ENCODE assay signal across 10 cellular contexts in the genomic region with DNA sequence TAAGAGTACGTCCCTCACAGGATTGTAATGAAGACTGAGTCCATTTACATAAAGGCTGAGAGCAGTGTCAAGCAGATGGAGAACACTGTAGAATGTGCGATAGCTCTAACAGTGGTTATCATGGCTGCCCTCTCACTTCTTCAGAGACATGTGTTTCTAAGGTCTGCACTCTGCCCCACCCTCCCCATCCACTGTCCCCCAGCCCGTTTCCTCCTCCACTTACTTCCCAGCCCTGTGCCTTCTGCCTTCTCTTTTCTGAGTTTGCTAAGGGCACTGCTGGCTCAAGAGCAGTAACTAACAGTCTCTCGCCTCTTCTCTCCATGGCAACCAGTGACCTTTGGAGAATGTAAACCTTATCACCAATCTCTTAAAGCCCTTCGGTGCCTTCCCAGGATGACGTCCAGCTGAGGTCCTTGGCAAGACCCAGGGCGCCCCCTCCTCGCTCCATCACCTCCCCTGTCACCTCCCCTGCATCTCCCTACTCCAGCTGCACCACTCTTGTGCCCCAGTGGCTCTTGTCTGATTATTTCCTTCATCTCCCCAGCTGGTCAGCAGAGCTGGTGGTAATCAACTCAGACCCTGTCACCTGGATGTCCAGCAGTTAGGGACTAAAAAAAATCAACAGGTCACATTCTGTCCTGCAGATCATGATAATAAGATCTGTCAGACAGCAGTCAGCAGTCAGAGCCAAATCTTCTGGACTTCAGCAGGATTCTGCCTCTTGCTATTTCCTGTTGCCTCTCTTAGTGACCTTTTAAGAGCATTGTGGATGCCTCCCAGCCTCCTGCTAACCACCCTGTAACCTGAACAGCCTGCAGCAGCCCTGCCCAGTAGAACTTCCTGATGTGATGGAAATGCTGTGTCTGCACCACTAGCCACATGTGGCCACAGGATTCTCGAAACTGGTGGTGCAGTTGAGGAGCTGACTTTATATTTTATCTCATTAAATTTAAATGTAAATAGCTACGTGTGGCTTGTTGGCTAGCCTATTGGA. TPM values are rescaled to one million over a fixed set of nuclear protein-coding genes. Genes with fewer than 3 reads are reported as not detected.
DNase-seq lines count a peak whose midpoint lies in the region; ATAC-seq and TF ChIP-seq lines count a peak whose summit lies in the region.
"Had no signal": no experiment of that assay in that cellular context is flagged by ENCODE, and none has a peak within 500 bp of the region (broad histone marks: within the 10 kb centered on the region; RNA-seq: fewer than 3 reads in every experiment).

No MANE protein-coding gene starts in this region.

- no peaks in the 10 kb centered on the region for H4K20me1 ChIP-seq in mammary epithelial cell (ENCODE audit: insufficient read depth, low read length)

- H3K4me2 ChIP-seq in mammary epithelial cell (ENCODE audit: insufficient read depth, low read depth, low read length), result no peak overlapping the region

- H3K27me3 ChIP-seq in mammary epithelial cell (ENCODE audit: insufficient read depth, low read length), result no peaks in the 10 kb centered on the region

- ATAC-seq in mucosa of descending colon, result peak; percentile 60
- no peak for ATAC-seq in HG03342 (IDR thresholded peaks at IDR 0.05; ENCODE audit: unreplicated experiment)
- no peak for ATAC-seq in HG03097 (IDR thresholded peaks at IDR 0.05; ENCODE audit: low FRiP score, unreplicated experiment)

- peaks cover 48% of the 10 kb centered on the region for H3K79me2 ChIP-seq in mammary epithelial cell (ENCODE audit: insufficient read depth, low read length)

- no TSS peak for BruUV-seq in mammary epithelial cell (replicated peaks; lab: Mats Ljungman, UMichigan)

- no peak overlapping the region for H2AFZ ChIP-seq in mammary epithelial cell (ENCODE audit: low read depth, low read length)

- H3K4me1 ChIP-seq in mammary epithelial cell (ENCODE audit: insufficient read depth, low read length) (no peaks in the 10 kb centered on the region), mucosa of descending colon (ENCODE audit: low read depth) (no peaks in the 10 kb centered on the region)

- H3K4me3 ChIP-seq in NB4 (ENCODE audit: low read depth, low read length) (no peak overlapping the region), mammary epithelial cell (replicated peaks in 1 of 3; ENCODE audit: insufficient read depth in 1 of 3, low read depth in 2 of 3, low read length in 3 of 3) (no peak overlapping the region), mucosa of descending colon (no peak overlapping the region)

- no peak overlapping the region for H3K9ac ChIP-seq in mammary epithelial cell (ENCODE audit: insufficient read depth, low read length)

- TF ChIP-seq CTCF in NB4 (IDR thresholded peaks at IDR 0.05; ENCODE audit: low read depth, low read length) (no peak), mammary epithelial cell (conservative IDR thresholded peaks at IDR 0.05 in 1 of 2, IDR thresholded peaks at IDR 0.05 in 1 of 2; ENCODE audit: extremely low read depth in 1 of 2, insufficient read depth in 1 of 2, low read depth in 1 of 2, low read length in 2 of 2) (no peak), mucosa of descending colon (IDR thresholded peaks at IDR 0.05) (no peak)

- H3K36me3 ChIP-seq in mammary epithelial cell (ENCODE audit: insufficient read depth, low read length), result peaks cover 4% of the 10 kb centered on the region
- H3K36me3 ChIP-seq in mucosa of descending colon (ENCODE audit: low read depth), result no peaks in the 10 kb centered on the region

- dilution Hi-C loops in mammary epithelial cell (cut with HindIII; ENCODE audit: low sequenced_read_pairs), result loop anchor here (10.0 kb wide), 1 partner anchor 150 kb away; no protein-coding TSS in a partner anchor

- in situ Hi-C loops in mammary epithelial cell (cut with MboI; ENCODE audit: low sequenced_read_pairs in 2 of 2), result no loop called here

- CTCF ChIA-PET in mammary epithelial cell (lab: Charles Lee; ENCODE audit: low non-redundant PET), result no interaction called here

- 89% methylated on average over 8 of the region's 10 CpGs for WGBS in mammary epithelial cell (ENCODE audit: low coverage, missing lambda C conversion rate)

- H3K9me3 ChIP-seq in mammary epithelial cell (replicated peaks; ENCODE audit: insufficient read depth, low read length) (no peaks in the 10 kb centered on the region), mucosa of descending colon (no peaks in the 10 kb centered on the region)

- DNase-seq in Daoy (ENCODE audit: low read depth) (peak; percentile 18), NB4 (ENCODE audit: low read depth) (peak; percentile 2), mammary epithelial cell (peak; percentile 5), mucosa of descending colon (no peak), substantia nigra (lab: John Stamatoyannopoulos, UW) (no peak), SKM-1 treated with dmso at 0.1 percent for 144 hours (lab: John Stamatoyannopoulos, UW; ENCODE audit: unreplicated experiment) (no peak)

- H3K27ac ChIP-seq in mammary epithelial cell (ENCODE audit: insufficient read depth, low read depth, low read length), result no peak overlapping the region
- H3K27ac ChIP-seq in substantia nigra (ENCODE audit: low read depth, low read length, poor library complexity, severe bottlenecking), result no peak overlapping the region

- intact Hi-C loops in mammary epithelial cell (cut with micrococcal nuclease) (no loop called here), mucosa of descending colon (cut with DNase I, micrococcal nuclease) (no loop called here)

- TF ChIP-seq POLR2A in NB4 (IDR thresholded peaks at IDR 0.05; ENCODE audit: extremely low read depth, insufficient read length), result no peak

RNA-seq across cellular contexts. Expression of a gene that starts 9.0 kb away (rescaled TPM):
- total RNA-seq in Daoy (2014; rRNA removed; shearing (Covaris generic)), result 14.6 and 21.1 TPM in 2 replicates
- total RNA-seq in mammary epithelial cell (10 to 100 TPM in 1 of 2 donors, 1 to 10 TPM in 1; 5.5 to 19.6 TPM), mucosa of descending colon (10 to 100 TPM in 2 of 3 donors, 1 to 10 TPM in 1; 9.3 to 11.0 (median 10.2) TPM)
- 24.9 TPM for polyA plus RNA-seq in mammary epithelial cell
- 10.5 TPM for polyA minus RNA-seq in mammary epithelial cell

RNA-seq across cellular contexts. Expression of a gene that starts 30.6 kb away (rescaled TPM):
- total RNA-seq in Daoy (2014; rRNA removed; shearing (Covaris generic)), result not detected in 2 replicates
- total RNA-seq in mammary epithelial cell, result not detected
- polyA plus RNA-seq in mammary epithelial cell, result not detected
- polyA minus RNA-seq in mammary epithelial cell, result not detected
- not detected for total RNA-seq in mucosa of descending colon
- total RNA-seq: mesenteric fat pad had no signal
- polyA plus RNA-seq: adipose tissue had no signal

Comparison
In these comparisons a context has a peak if more than half of its experiments do, and no peak if none do; other contexts are left out.
1. DNase-seq: peak in Daoy (single experiment), NB4 (single experiment) and mammary epithelial cell (single experiment); none in mucosa of descending colon (0 of 3), substantia nigra (0 of 49) and SKM-1 treated with dmso at 0.1 percent for 144 hours (single experiment).